15 cellular contexts compared by ENCODE assay signal in genomic region chr7:51031791-51032484, GRCh38.
A peak's percentile ranks its signal among the peaks of the same experiment; 100 is the strongest.
DNase-seq lines count a peak whose midpoint lies in the region; ATAC-seq and TF ChIP-seq lines count a peak whose summit lies in the region.
"Had no signal": no experiment of that assay in that cellular context is flagged by ENCODE, and none has a peak within 500 bp of the region (broad histone marks: within the 10 kb centered on the region; RNA-seq: fewer than 3 reads in every experiment).

No MANE protein-coding gene starts in this region.

- peak overlapping the region in 3 of 5 experiments; percentile 34 to 73 (median 48) for H3K27ac Mint-ChIP-seq in brain
- H3K27ac Mint-ChIP-seq: CD4-positive, CD25-positive, alpha-beta regulatory T cell had no signal

- TF ChIP-seq CTCF in brain (conservative IDR thresholded peaks at IDR 0.05): no peak

- H3K4me3 Mint-ChIP-seq in brain: no peak overlapping the region
- H3K4me3 Mint-ChIP-seq: CD4-positive, CD25-positive, alpha-beta regulatory T cell had no signal

- H3K36me3 Mint-ChIP-seq in brain: no peaks in the 10 kb centered on the region
- H3K36me3 Mint-ChIP-seq: CD4-positive, CD25-positive, alpha-beta regulatory T cell had no signal

- H3K4me1 Mint-ChIP-seq in brain: peaks cover 47% of the 10 kb centered on the region
- H3K4me1 Mint-ChIP-seq: CD4-positive, CD25-positive, alpha-beta regulatory T cell had no signal

- DNase-seq in G401 (ENCODE audit: low spot score) (peak; percentile 73), inferior parietal cortex (ENCODE audit: extremely low spot score) (peak; percentile 29), pons (ENCODE audit: low spot score) (peak; percentile 83), NCI-H1105 treated with DMSO at 0.1 percent for 48 hours (lab: John Stamatoyannopoulos, UW) (no peak)
- DNase-seq: CD4-positive, CD25-positive, alpha-beta regulatory T cell; DMS53; KG1; NCI-H1048; NCI-H446 treated with DMSO at 0.1 percent for 48 hours; SHP77 treated with DMSO at 0.1 percent for 48 hours had no signal

- peaks cover 2% of the 10 kb centered on the region for H3K27me3 Mint-ChIP-seq in brain
- H3K27me3 Mint-ChIP-seq: CD4-positive, CD25-positive, alpha-beta regulatory T cell had no signal

- ATAC-seq in GM18873 (IDR thresholded peaks at IDR 0.05; ENCODE audit: low FRiP score, unreplicated experiment) (no peak), HG02588 (IDR thresholded peaks at IDR 0.05; ENCODE audit: unreplicated experiment) (no peak), HG02678 (IDR thresholded peaks at IDR 0.05; ENCODE audit: unreplicated experiment) (no peak)
- ATAC-seq: HCT116 had no signal

- in situ Hi-C loops in G401 (cut with HindIII; ENCODE audit: low sequenced_read_pairs): no loop called here

- no peaks in the 10 kb centered on the region for H3K9me3 Mint-ChIP-seq in brain
- H3K9me3 Mint-ChIP-seq: CD4-positive, CD25-positive, alpha-beta regulatory T cell had no signal
